ENCODE assay signal across 9 cellular contexts in the genomic region with DNA sequence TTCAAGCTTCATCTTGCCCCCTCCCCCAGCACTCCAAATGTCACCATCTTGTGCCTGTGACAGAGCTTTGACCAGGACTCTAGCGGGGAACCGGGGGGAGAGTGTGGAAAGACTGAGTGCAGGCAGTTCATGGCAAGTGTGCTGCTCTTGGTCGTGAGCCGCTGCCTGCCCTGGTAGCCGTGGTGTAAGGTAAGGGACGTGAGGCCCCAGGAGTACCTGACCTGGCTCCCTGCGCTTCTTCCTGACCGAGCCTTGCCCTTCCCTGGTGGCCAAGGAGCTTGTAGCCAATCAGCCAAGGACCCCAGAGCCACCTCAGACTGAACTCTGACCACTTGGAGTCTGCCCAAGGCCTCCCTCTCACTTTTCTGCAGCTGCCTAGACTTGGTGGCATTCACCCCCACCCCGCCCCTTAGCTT. TPM values are rescaled to one million over a fixed set of nuclear protein-coding genes. Genes with fewer than 3 reads are reported as not detected.
A peak's percentile ranks its signal among the peaks of the same experiment; 100 is the strongest.
DNase-seq lines count a peak whose midpoint lies in the region; ATAC-seq and TF ChIP-seq lines count a peak whose summit lies in the region.
"Had no signal": no experiment of that assay in that cellular context is flagged by ENCODE, and none has a peak within 500 bp of the region (broad histone marks: within the 10 kb centered on the region; RNA-seq: fewer than 3 reads in every experiment).

No MANE protein-coding gene starts in this region.

- POLR2A ChIA-PET in activated B cell treated with CpG ODN at 0.5 μM for 24 hours (lab: Charles Lee), result interaction anchor here (1.0 kb wide), 1 partner anchor 13 kb away, joined by 3 read pairs; no protein-coding TSS in a partner anchor

- intact Hi-C loops in activated B cell treated with CpG ODN at 0.5 μM for 24 hours (cut with micrococcal nuclease) (loop anchor here (5.0 kb wide), 3 partner anchors 34 to 501 kb away; a partner anchor contains a TSS), esophagus squamous epithelium (cut with DNase I) (no loop called here), psoas muscle (cut with DNase I) (no loop called here), thyroid gland (cut with DNase I) (no loop called here)

- H3K27ac ChIP-seq in esophagus squamous epithelium (peak overlapping the region in 3 of 4 donors; percentile 80 to 88 (median 85)), psoas muscle (no peak overlapping the region), thyroid gland (no peak overlapping the region)

- H3K4me1 ChIP-seq in esophagus squamous epithelium, result peaks cover 61 to 91% (median 74%) of the 10 kb centered on the region in 3 donors
- peaks cover 33% of the 10 kb centered on the region for H3K4me1 ChIP-seq in psoas muscle
- peaks cover 6 to 21% of the 10 kb centered on the region in 2 donors for H3K4me1 ChIP-seq in thyroid gland

- TF ChIP-seq CTCF in GM12864 (IDR thresholded peaks at IDR 0.05; ENCODE audit: low read depth, low read length, missing control alignments) (no peak), activated B cell treated with CpG ODN at 0.5 μM for 24 hours (IDR thresholded peaks at IDR 0.05) (no peak), esophagus squamous epithelium (IDR thresholded peaks at IDR 0.05) (no peak), psoas muscle (IDR thresholded peaks at IDR 0.05) (no peak), thyroid gland (IDR thresholded peaks at IDR 0.05) (no peak)

- no peaks in the 10 kb centered on the region for H3K36me3 ChIP-seq in esophagus squamous epithelium
- no peaks in the 10 kb centered on the region for H3K36me3 ChIP-seq in psoas muscle (ENCODE audit: insufficient read depth in 1 of 2, low read depth in 1 of 2)
- no peaks in the 10 kb centered on the region for H3K36me3 ChIP-seq in thyroid gland
- H3K36me3 ChIP-seq: adrenal gland had no signal

- no peaks in the 10 kb centered on the region for H3K27me3 ChIP-seq in esophagus squamous epithelium
- no peaks in the 10 kb centered on the region for H3K27me3 ChIP-seq in psoas muscle (ENCODE audit: insufficient read depth in 3 of 3, low read length in 2 of 3)
- H3K27me3 ChIP-seq in thyroid gland, result no peaks in the 10 kb centered on the region
- H3K27me3 ChIP-seq: adrenal gland had no signal

- H3K4me1 Mint-ChIP-seq in activated B cell treated with CpG ODN at 0.5 μM for 24 hours, result peaks cover 55% of the 10 kb centered on the region

- WGBS in esophagus squamous epithelium, 2 donors, result 39 to 49% methylated on average over 5 to 6 of the region's 9 CpGs
- 64 to 71% (median 70%) methylated on average over 9 of the region's 9 CpGs for WGBS in psoas muscle, 3 donors
- 58 to 83% methylated on average over 7 to 9 of the region's 9 CpGs for WGBS in thyroid gland, 2 donors

- no peaks in the 10 kb centered on the region for H3K9me3 Mint-ChIP-seq in activated B cell treated with CpG ODN at 0.5 μM for 24 hours

- peak overlapping the region; percentile 35 for H3K27ac Mint-ChIP-seq in activated B cell treated with CpG ODN at 0.5 μM for 24 hours

- CTCF ChIA-PET in activated B cell treated with CpG ODN at 0.5 μM for 24 hours (lab: Charles Lee), result interaction anchor here (1.0 to 2.5 kb wide), 2 partner anchors 20 to 30 kb away, joined by 3 to 8 read pairs; no protein-coding TSS in a partner anchor

- peak overlapping the region; percentile 83 for H3K4me3 Mint-ChIP-seq in activated B cell treated with CpG ODN at 0.5 μM for 24 hours

- no peaks in the 10 kb centered on the region for H3K27me3 Mint-ChIP-seq in activated B cell treated with CpG ODN at 0.5 μM for 24 hours

- no peak for DNase-seq in GM12864 (ENCODE audit: low read depth)
- no peak for DNase-seq in activated B cell treated with CpG ODN at 0.5 μM for 24 hours
- DNase-seq in esophagus squamous epithelium (lab: John Stamatoyannopoulos, UW), result no peak
- no peak for DNase-seq in psoas muscle
- no peak for DNase-seq in HuH-7 (ENCODE audit: low spot score)
- DNase-seq in dermis blood vessel endothelial cell, result no peak
- DNase-seq in thyroid gland, result no peak
- no peak for DNase-seq in SHP77 treated with DMSO at 0.1 percent for 48 hours (lab: John Stamatoyannopoulos, UW)

- H3K36me3 Mint-ChIP-seq in activated B cell treated with CpG ODN at 0.5 μM for 24 hours (ENCODE audit: low read depth), result peaks cover 3% of the 10 kb centered on the region

- TF ChIP-seq POLR2A in esophagus squamous epithelium (IDR thresholded peaks at IDR 0.05), result no peak
- TF ChIP-seq POLR2A in thyroid gland (IDR thresholded peaks at IDR 0.05), result no peak

- H3K4me3 ChIP-seq in GM12864 (ENCODE audit: low read depth, low read length) (peak overlapping the region; percentile 84), esophagus squamous epithelium (peak overlapping the region; percentile 53 to 94 (median 84)), psoas muscle (peak overlapping the region; percentile 74), thyroid gland (replicated peaks in 1 of 3) (peak overlapping the region in 1 of 3 donors; percentile 86)

- H3K9me3 ChIP-seq in esophagus squamous epithelium (no peaks in the 10 kb centered on the region), psoas muscle (no peaks in the 10 kb centered on the region), thyroid gland (no peaks in the 10 kb centered on the region)
- H3K9me3 ChIP-seq: adrenal gland had no signal

- ATAC-seq in activated B cell treated with CpG ODN at 0.5 μM for 24 hours (ENCODE audit: low read depth) (no peak), psoas muscle (no peak)

RNA-seq across cellular contexts. Expression of a gene that starts 1.3 kb away (rescaled TPM):
- total RNA-seq in activated B cell treated with CpG ODN at 0.5 μM for 24 hours (48.1 and 53.6 TPM in 2 replicates), esophagus squamous epithelium (10 to 100 TPM; 38.5 to 53.1 (median 45.7) TPM), psoas muscle (100 to 1,000 TPM in 1 of 4 donors, 10 to 100 TPM in 3; 90.2 to 138 (median 96.2) TPM), dermis blood vessel endothelial cell (79.8 and 86.2 TPM in 2 replicates), thyroid gland (10 to 100 TPM; 29.7 to 53.5 (median 41.8) TPM)
- polyA plus RNA-seq in psoas muscle, result 10 to 100 TPM; 57.7 to 85.4 (median 62.0) TPM

RNA-seq across cellular contexts. Expression of a gene that starts 32.9 kb away (rescaled TPM):
- total RNA-seq in activated B cell treated with CpG ODN at 0.5 μM for 24 hours, result 0.55 and 0.78 TPM in 2 replicates
- 10 to 100 TPM in 3 of 4 donors, 1 to 10 TPM in 1; 5.4 to 62.6 (median 22.5) TPM for total RNA-seq in esophagus squamous epithelium
- 1 to 10 TPM; 1.4 to 6.3 (median 2.4) TPM for total RNA-seq in psoas muscle
- 1 to 10 TPM; 1.2 to 2.0 (median 1.8) TPM for polyA plus RNA-seq in psoas muscle
- 46.1 and 59.6 TPM in 2 replicates for total RNA-seq in dermis blood vessel endothelial cell
- total RNA-seq in thyroid gland, result 10 to 100 TPM in 3 of 4 donors, 1 to 10 TPM in 1; 3.3 to 24.3 (median 16.7) TPM

RNA-seq across cellular contexts. Expression of a gene that starts 43.0 kb away (rescaled TPM):
- 0.35 and 0.42 TPM in 2 replicates for total RNA-seq in activated B cell treated with CpG ODN at 0.5 μM for 24 hours
- not detected for total RNA-seq in esophagus squamous epithelium
- not detected for total RNA-seq in psoas muscle
- polyA plus RNA-seq in psoas muscle, result not detected
- 0.09 and 0.17 TPM in 2 replicates for total RNA-seq in dermis blood vessel endothelial cell
- under 1 TPM in 1 of 4 donors, not detected in 3; 0.22 TPM for total RNA-seq in thyroid gland

Comparison
In these comparisons a context has a peak if more than half of its experiments do, and no peak if none do; other contexts are left out.
1. H3K27ac ChIP-seq: peak in esophagus squamous epithelium (3 of 4); none in psoas muscle (single experiment) and thyroid gland (0 of 3).